ENCODE assay signal across 22 cellular contexts in the genomic region with DNA sequence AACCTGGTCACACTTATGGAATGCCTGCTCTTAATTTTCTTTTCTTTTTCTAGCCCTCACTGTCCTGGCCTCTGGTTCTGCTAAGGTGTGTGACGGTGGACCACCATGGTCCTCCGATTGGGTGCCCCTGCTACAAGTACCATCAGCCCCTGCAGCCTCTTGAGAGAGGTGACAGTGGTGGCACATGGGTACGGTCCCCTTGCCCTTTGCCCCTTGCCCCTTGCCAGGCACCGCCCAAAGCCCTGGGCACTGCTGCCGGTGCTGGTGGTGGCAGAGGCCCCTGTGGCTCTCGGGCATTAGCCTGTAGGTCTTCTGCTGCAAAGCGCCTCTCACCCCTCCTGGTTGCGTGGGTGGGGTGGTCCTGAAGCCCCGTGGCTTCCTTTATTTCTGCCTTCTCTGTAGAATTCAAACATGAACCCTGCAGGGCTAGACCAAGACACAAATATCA. TPM values are rescaled to one million over a fixed set of nuclear protein-coding genes. Genes with fewer than 3 reads are reported as not detected.
DNase-seq lines count a peak whose midpoint lies in the region; ATAC-seq, FAIRE-seq and TF ChIP-seq lines count a peak whose summit lies in the region.
"Had no signal": no experiment of that assay in that cellular context is flagged by ENCODE, and none has a peak within 500 bp of the region (broad histone marks: within the 10 kb centered on the region; RNA-seq: fewer than 3 reads in every experiment).

No MANE protein-coding gene starts in this region.

- peaks cover 49% of the 10 kb centered on the region for H3K4me1 Mint-ChIP-seq in activated T-cell treated with anti-CD3 and anti-CD28 coated beads, Interleukin-2, amount 50 U/mL, for 72 hours (ENCODE audit: low read depth)
- H3K4me1 Mint-ChIP-seq in activated naive CD8-positive, alpha-beta T cell treated with anti-CD3 and anti-CD28 coated beads, Interleukin-2, amount 10 ng/mL, durations not matched to agents 7 days and 5 days = peaks cover 38% of the 10 kb centered on the region
- H3K4me1 Mint-ChIP-seq in Caco-2 (ENCODE audit: low read depth, unreplicated experiment) = no peaks in the 10 kb centered on the region

- H3K4me3 ChIP-seq in Caco-2 (ENCODE audit: low read depth, low read length) = no peak overlapping the region
- H3K4me3 ChIP-seq: HAP-1, K562, right atrium auricular region, SK-N-MC, upper lobe of left lung had no signal

- H3K27me3 ChIP-seq in Caco-2 (replicated peaks; ENCODE audit: control insufficient read depth, insufficient read depth, low read length) = peaks cover 2% of the 10 kb centered on the region
- H3K27me3 ChIP-seq: right atrium auricular region, upper lobe of left lung had no signal

- TF ChIP-seq CTCF in Caco-2 (IDR thresholded peaks at IDR 0.05; ENCODE audit: insufficient read depth in 1 of 2, low read depth in 1 of 2, low read length in 1 of 2, severe bottlenecking in 1 of 2, unreplicated experiment in 1 of 2) (no peak), GM13976 (IDR thresholded peaks at IDR 0.05; ENCODE audit: borderline replicate concordance, control extremely low read depth, extremely low read depth, insufficient read depth, missing control alignments) (no peak)

- H3K36me3 ChIP-seq in Caco-2 (ENCODE audit: control insufficient read depth, insufficient read depth, low read length) = no peaks in the 10 kb centered on the region
- H3K36me3 ChIP-seq: HAP-1, right atrium auricular region, upper lobe of left lung had no signal

- intact Hi-C loops in posterior vena cava (cut with DNase I) (no loop called here), Caco-2 (cut with micrococcal nuclease; ENCODE audit: unreplicated experiment) (no loop called here)

- no peaks in the 10 kb centered on the region for H3K4me1 ChIP-seq in Caco-2
- H3K4me1 ChIP-seq: right atrium auricular region had no signal

- DNase-seq in activated T-cell treated with anti-CD3 and anti-CD28 coated beads, Interleukin-2, amount 50 U/mL, for 72 hours = no peak
- DNase-seq in activated T-cell treated with anti-CD3 and anti-CD28 coated beads for 4 hours (no peak), HTR-8/SVneo (ENCODE audit: insufficient read length, low spot score) (peak; percentile 47), posterior vena cava (ENCODE audit: low spot score) (peak; percentile 29), Caco-2 (no peak), GM13976 (ENCODE audit: low spot score) (no peak)
- DNase-seq in activated naive CD8-positive, alpha-beta T cell treated with anti-CD3 and anti-CD28 coated beads, Interleukin-2, amount 10 ng/mL, durations not matched to agents 7 days and 5 days = no peak
- DNase-seq: ACHN; activated B cell treated with CpG ODN at 0.5 μM for 24 hours; activated effector memory CD4-positive, alpha-beta T cell treated with Interleukin-2 at 50 U/mL for 16 hours; amygdala; NCI-H524; stimulated activated CD8-positive, alpha-beta memory T cell treated with anti-CD3 and anti-CD28 coated beads, Interleukin-4, amount 100 ng/mL, for 48 hours; T1000; upper lobe of left lung had no signal

- CTCF ChIA-PET in Caco-2 (lab: Charles Lee) = no interaction called here

- no peaks in the 10 kb centered on the region for H3K27me3 Mint-ChIP-seq in activated T-cell treated with anti-CD3 and anti-CD28 coated beads, Interleukin-2, amount 50 U/mL, for 72 hours (ENCODE audit: low read depth)
- peaks cover 9% of the 10 kb centered on the region for H3K27me3 Mint-ChIP-seq in activated naive CD8-positive, alpha-beta T cell treated with anti-CD3 and anti-CD28 coated beads, Interleukin-2, amount 10 ng/mL, durations not matched to agents 7 days and 5 days
- H3K27me3 Mint-ChIP-seq in Caco-2 (ENCODE audit: insufficient read depth, unreplicated experiment) = peaks cover 6% of the 10 kb centered on the region

- H3K4me3 Mint-ChIP-seq in activated T-cell treated with anti-CD3 and anti-CD28 coated beads, Interleukin-2, amount 50 U/mL, for 72 hours = peak overlapping the region; percentile 48 to 64
- peak overlapping the region; percentile 63 for H3K4me3 Mint-ChIP-seq in activated naive CD8-positive, alpha-beta T cell treated with anti-CD3 and anti-CD28 coated beads, Interleukin-2, amount 10 ng/mL, durations not matched to agents 7 days and 5 days
- no peak overlapping the region for H3K4me3 Mint-ChIP-seq in Caco-2 (ENCODE audit: unreplicated experiment)
- H3K4me3 Mint-ChIP-seq: activated B cell treated with CpG ODN at 0.5 μM for 24 hours; dendritic cell treated with granulocyte-macrophage colony-stimulating factor and Interleukin-4, amounts not matched to agents 40 ng/mL and 50 ng/mL, for 4 days had no signal

- in situ Hi-C loops in GM13976 (cut with MboI; ENCODE audit: low sequenced_read_pairs, unreplicated experiment) = no loop called here

- no peaks in the 10 kb centered on the region for H3K9me3 ChIP-seq in Caco-2
- H3K9me3 ChIP-seq: HAP-1, right atrium auricular region, upper lobe of left lung had no signal

- FAIRE-seq in HTR-8/SVneo (lab: Jason Lieb, UNC) = no peak
- FAIRE-seq: endometrium, K562 had no signal

- no TSS peak for BruUV-seq in Caco-2 (replicated peaks; lab: Mats Ljungman, UMichigan)

- H3K36me3 Mint-ChIP-seq in activated T-cell treated with anti-CD3 and anti-CD28 coated beads, Interleukin-2, amount 50 U/mL, for 72 hours (ENCODE audit: insufficient read depth in 2 of 2) = no peaks in the 10 kb centered on the region
- peaks cover 3% of the 10 kb centered on the region for H3K36me3 Mint-ChIP-seq in activated naive CD8-positive, alpha-beta T cell treated with anti-CD3 and anti-CD28 coated beads, Interleukin-2, amount 10 ng/mL, durations not matched to agents 7 days and 5 days
- no peaks in the 10 kb centered on the region for H3K36me3 Mint-ChIP-seq in Caco-2 (ENCODE audit: insufficient read depth, unreplicated experiment)

- H3K27ac Mint-ChIP-seq in activated T-cell treated with anti-CD3 and anti-CD28 coated beads, Interleukin-2, amount 50 U/mL, for 72 hours = peak overlapping the region; percentile 80
- H3K27ac Mint-ChIP-seq in activated naive CD8-positive, alpha-beta T cell treated with anti-CD3 and anti-CD28 coated beads, Interleukin-2, amount 10 ng/mL, durations not matched to agents 7 days and 5 days = peak overlapping the region; percentile 83
- no peak overlapping the region for H3K27ac Mint-ChIP-seq in Caco-2 (ENCODE audit: unreplicated experiment)
- H3K27ac Mint-ChIP-seq: activated B cell treated with CpG ODN at 0.5 μM for 24 hours; dendritic cell treated with granulocyte-macrophage colony-stimulating factor and Interleukin-4, amounts not matched to agents 40 ng/mL and 50 ng/mL, for 4 days had no signal

- POLR2A ChIA-PET in activated naive CD8-positive, alpha-beta T cell treated with anti-CD3 and anti-CD28 coated beads, Interleukin-2, amount 10 ng/mL, durations not matched to agents 7 days and 5 days (lab: Charles Lee) = interaction anchor here (0.7 to 1.7 kb wide), 2 partner anchors 81 to 85 kb away, joined by 3 to 6 read pairs; no protein-coding TSS in a partner anchor
- POLR2A ChIA-PET in Caco-2 (lab: Charles Lee) = no interaction called here

- no peaks in the 10 kb centered on the region for H3K9me3 Mint-ChIP-seq in activated T-cell treated with anti-CD3 and anti-CD28 coated beads, Interleukin-2, amount 50 U/mL, for 72 hours
- H3K9me3 Mint-ChIP-seq in activated naive CD8-positive, alpha-beta T cell treated with anti-CD3 and anti-CD28 coated beads, Interleukin-2, amount 10 ng/mL, durations not matched to agents 7 days and 5 days = no peaks in the 10 kb centered on the region
- H3K9me3 Mint-ChIP-seq in Caco-2 (ENCODE audit: unreplicated experiment) = no peaks in the 10 kb centered on the region
- H3K9me3 Mint-ChIP-seq: activated B cell treated with CpG ODN at 0.5 μM for 24 hours; dendritic cell treated with granulocyte-macrophage colony-stimulating factor and Interleukin-4, amounts not matched to agents 40 ng/mL and 50 ng/mL, for 4 days had no signal

- peak in 1 of 2 donors; percentile 30 for ATAC-seq in activated T-cell treated with anti-CD3 and anti-CD28 coated beads, Interleukin-2, amount 50 U/mL, for 72 hours (replicated peaks in 1 of 2)
- peak; percentile 2 for ATAC-seq in activated naive CD8-positive, alpha-beta T cell treated with anti-CD3 and anti-CD28 coated beads, Interleukin-2, amount 10 ng/mL, durations not matched to agents 7 days and 5 days (ENCODE audit: low read depth)
- no peak for ATAC-seq in GM21825 (IDR thresholded peaks at IDR 0.05; ENCODE audit: unreplicated experiment)
- ATAC-seq: K562 had no signal

RNA-seq across cellular contexts. Expression of a gene that starts 51.9 kb away (rescaled TPM):
- 100 to 1,000 TPM in 1 of 2 donors, 10 to 100 TPM in 1; 89.1 to 103 TPM for total RNA-seq in activated T-cell treated with anti-CD3 and anti-CD28 coated beads, Interleukin-2, amount 50 U/mL, for 72 hours
- total RNA-seq in activated naive CD8-positive, alpha-beta T cell treated with anti-CD3 and anti-CD28 coated beads, Interleukin-2, amount 10 ng/mL, durations not matched to agents 7 days and 5 days = 100 to 1,000 TPM; 116 to 124 TPM
- total RNA-seq in posterior vena cava = 100 to 1,000 TPM in 1 of 2 donors, 10 to 100 TPM in 1; 69.7 to 133 TPM
- total RNA-seq in Caco-2 (2022) = 1.5 and 1.7 TPM in 2 replicates

Comparison
In these comparisons a context has a peak if more than half of its experiments do, and no peak if none do; other contexts are left out.
1. DNase-seq: peak in HTR-8/SVneo (single experiment) and posterior vena cava (single experiment); none in activated T-cell treated with anti-CD3 and anti-CD28 coated beads, Interleukin-2, amount 50 U/mL, for 72 hours (0 of 2), activated T-cell treated with anti-CD3 and anti-CD28 coated beads for 4 hours (single experiment), activated naive CD8-positive, alpha-beta T cell treated with anti-CD3 and anti-CD28 coated beads, Interleukin-2, amount 10 ng/mL, durations not matched to agents 7 days and 5 days (single experiment), Caco-2 (0 of 2) and GM13976 (single experiment).
2. RNA of a gene that starts 51.9 kb away (total RNA-seq): 69.7 to 133 TPM in posterior vena cava, 116 to 124 TPM in activated naive CD8-positive, alpha-beta T cell treated with anti-CD3 and anti-CD28 coated beads, Interleukin-2, amount 10 ng/mL, durations not matched to agents 7 days and 5 days and 89.1 to 103 TPM in activated T-cell treated with anti-CD3 and anti-CD28 coated beads, Interleukin-2, amount 50 U/mL, for 72 hours; 1.5 to 1.7 TPM in Caco-2; every median in the first group is over 10 times any median in the second.